28 cellular contexts compared by ENCODE assay signal in the genomic region with DNA sequence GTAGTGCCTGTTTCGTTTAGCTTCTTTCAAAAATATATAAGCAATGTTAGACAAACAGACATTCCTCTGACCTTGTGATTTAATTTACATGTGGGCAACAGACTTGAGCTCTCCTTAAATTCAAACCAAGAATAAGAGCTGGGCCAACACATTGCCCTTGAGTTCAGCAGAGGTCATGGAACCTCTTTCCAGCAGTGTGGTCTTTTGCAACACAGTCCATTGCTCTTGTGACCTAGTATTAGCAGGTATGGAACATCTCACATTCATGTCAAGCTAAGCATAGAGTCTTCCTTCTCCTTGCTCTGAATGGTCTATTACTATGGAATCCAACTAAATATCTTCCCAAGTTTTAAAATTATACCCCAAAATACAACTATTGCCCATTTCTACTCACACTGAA. TPM values are rescaled to one million over a fixed set of nuclear protein-coding genes. Genes with fewer than 3 reads are reported as not detected.
"Had no signal": no experiment of that assay in that cellular context is flagged by ENCODE, and none has a peak within 500 bp of the region (broad histone marks: within the 10 kb centered on the region; RNA-seq: fewer than 3 reads in every experiment).

No MANE protein-coding gene starts in this region.

- H3K27ac Mint-ChIP-seq: activated CD4-positive, alpha-beta memory T cell treated with anti-CD3 and anti-CD28 coated beads, Interleukin-2, amount 10 ng/mL, durations not matched to agents 7 days and 5 days; activated CD4-positive, alpha-beta T cell treated with anti-CD3 and anti-CD28 coated beads, Interleukin-2, amount 10 ng/mL, durations not matched to agents 7 days and 5 days; activated naive CD4-positive, alpha-beta T cell treated with anti-CD3 and anti-CD28 coated beads, Interleukin-2, amount 10 ng/mL, durations not matched to agents 7 days and 5 days; activated naive CD4-positive, alpha-beta T cell treated with anti-CD3 and anti-CD28 coated beads, Interleukin-2, amount 50 U/mL, for 72 hours; activated naive CD8-positive, alpha-beta T cell treated with anti-CD3 and anti-CD28 coated beads, Interleukin-2, amount 10 ng/mL, durations not matched to agents 7 days and 5 days; activated T-cell treated with anti-CD3 and anti-CD28 coated beads, Interleukin-2, amount 50 U/mL, for 24 hours; activated T-cell treated with anti-CD3 and anti-CD28 coated beads, Interleukin-2, amount 50 U/mL, for 72 hours; dendritic cell treated with granulocyte-macrophage colony-stimulating factor and Interleukin-4, amounts not matched to agents 40 ng/mL and 50 ng/mL, for 4 days; endodermal cell; T-helper 1 cell treated with Interleukin-12 subunit alpha and Interleukin-12 subunit beta and Interleukin-4 antibody, amounts not matched to agents 30 μg/mL and 1 μg/mL, for 36 hours had no signal

- H3K36me3 Mint-ChIP-seq: activated naive CD4-positive, alpha-beta T cell treated with anti-CD3 and anti-CD28 coated beads, Interleukin-2, amount 10 ng/mL, durations not matched to agents 7 days and 5 days; activated naive CD4-positive, alpha-beta T cell treated with anti-CD3 and anti-CD28 coated beads, Interleukin-2, amount 50 U/mL, for 72 hours; activated naive CD8-positive, alpha-beta T cell treated with anti-CD3 and anti-CD28 coated beads, Interleukin-2, amount 10 ng/mL, durations not matched to agents 7 days and 5 days had no signal

- H3K4me3 Mint-ChIP-seq: activated CD4-positive, alpha-beta memory T cell treated with anti-CD3 and anti-CD28 coated beads, Interleukin-2, amount 10 ng/mL, durations not matched to agents 7 days and 5 days; activated CD4-positive, alpha-beta T cell treated with anti-CD3 and anti-CD28 coated beads, Interleukin-2, amount 10 ng/mL, durations not matched to agents 7 days and 5 days; activated naive CD4-positive, alpha-beta T cell treated with anti-CD3 and anti-CD28 coated beads, Interleukin-2, amount 10 ng/mL, durations not matched to agents 7 days and 5 days; activated naive CD8-positive, alpha-beta T cell treated with anti-CD3 and anti-CD28 coated beads, Interleukin-2, amount 10 ng/mL, durations not matched to agents 7 days and 5 days; activated T-cell treated with anti-CD3 and anti-CD28 coated beads, Interleukin-2, amount 50 U/mL, for 24 hours; activated T-cell treated with anti-CD3 and anti-CD28 coated beads, Interleukin-2, amount 50 U/mL, for 72 hours; brain; central memory CD8-positive, alpha-beta T cell; dendritic cell treated with granulocyte-macrophage colony-stimulating factor and Interleukin-4, amounts not matched to agents 40 ng/mL and 50 ng/mL, for 4 days; endodermal cell; T-helper 1 cell treated with Interleukin-12 subunit alpha and Interleukin-12 subunit beta and Interleukin-4 antibody, amounts not matched to agents 30 μg/mL and 1 μg/mL, for 36 hours had no signal

- DNase-seq: activated CD4-positive, alpha-beta memory T cell treated with anti-CD3 and anti-CD28 coated beads, Interleukin-2, amount 10 ng/mL, durations not matched to agents 7 days and 5 days; activated CD4-positive, alpha-beta T cell treated with anti-CD3 and anti-CD28 coated beads for 1 hour; activated CD4-positive, alpha-beta T cell treated with anti-CD3 and anti-CD28 coated beads for 4 hours; activated CD4-positive, alpha-beta T cell treated with anti-CD3 and anti-CD28 coated beads, Interleukin-2, amount 10 ng/mL, durations not matched to agents 7 days and 5 days; activated CD4-positive, alpha-beta T cell treated with anti-CD3 and anti-CD28 coated beads, Interleukin-2, amount 50 U/mL, for 4 hours; activated CD8-positive, alpha-beta memory T cell treated with anti-CD3 and anti-CD28 coated beads, Interleukin-2, amount 50 U/mL, for 48 hours; activated gamma-delta T cell; activated naive CD4-positive, alpha-beta T cell; activated naive CD4-positive, alpha-beta T cell treated with anti-CD3 and anti-CD28 coated beads, Interleukin-2, amount 10 ng/mL, durations not matched to agents 7 days and 5 days; activated naive CD8-positive, alpha-beta T cell treated with anti-CD3 and anti-CD28 coated beads, Interleukin-2, amount 10 ng/mL, durations not matched to agents 7 days and 5 days; activated T-cell treated with anti-CD3 and anti-CD28 coated beads for 4 hours; activated T-cell treated with anti-CD3 and anti-CD28 coated beads, Interleukin-2, amount 50 U/mL, for 24 hours; activated T-cell treated with anti-CD3 and anti-CD28 coated beads, Interleukin-2, amount 50 U/mL, for 72 hours; dorsolateral prefrontal cortex; effector memory CD4-positive, alpha-beta T cell; endodermal cell; foreskin keratinocyte; gastrocnemius medialis; glutamatergic neuron; heart left ventricle had no signal

- H3K4me1 Mint-ChIP-seq: activated CD4-positive, alpha-beta memory T cell treated with anti-CD3 and anti-CD28 coated beads, Interleukin-2, amount 10 ng/mL, durations not matched to agents 7 days and 5 days; activated CD4-positive, alpha-beta T cell treated with anti-CD3 and anti-CD28 coated beads, Interleukin-2, amount 10 ng/mL, durations not matched to agents 7 days and 5 days; activated naive CD4-positive, alpha-beta T cell treated with anti-CD3 and anti-CD28 coated beads, Interleukin-2, amount 10 ng/mL, durations not matched to agents 7 days and 5 days; activated naive CD8-positive, alpha-beta T cell treated with anti-CD3 and anti-CD28 coated beads, Interleukin-2, amount 10 ng/mL, durations not matched to agents 7 days and 5 days; central memory CD8-positive, alpha-beta T cell; endodermal cell had no signal

- H3K9me3 ChIP-seq: ascending aorta, breast epithelium, gastrocnemius medialis, heart left ventricle had no signal

- H3K27me3 Mint-ChIP-seq: activated CD4-positive, alpha-beta memory T cell treated with anti-CD3 and anti-CD28 coated beads, Interleukin-2, amount 10 ng/mL, durations not matched to agents 7 days and 5 days; activated T-cell treated with anti-CD3 and anti-CD28 coated beads, Interleukin-2, amount 50 U/mL, for 24 hours; brain; dendritic cell treated with granulocyte-macrophage colony-stimulating factor and Interleukin-4, amounts not matched to agents 40 ng/mL and 50 ng/mL, for 4 days had no signal

- ATAC-seq: activated naive CD4-positive, alpha-beta T cell treated with anti-CD3 and anti-CD28 coated beads, Interleukin-2, amount 50 U/mL, for 72 hours; activated T-cell treated with anti-CD3 and anti-CD28 coated beads, Interleukin-2, amount 50 U/mL, for 72 hours; esophagus mucosa; foreskin keratinocyte; gastrocnemius medialis had no signal

- H3K9me3 Mint-ChIP-seq: activated CD4-positive, alpha-beta memory T cell treated with anti-CD3 and anti-CD28 coated beads, Interleukin-2, amount 10 ng/mL, durations not matched to agents 7 days and 5 days; activated CD4-positive, alpha-beta T cell treated with anti-CD3 and anti-CD28 coated beads, Interleukin-2, amount 10 ng/mL, durations not matched to agents 7 days and 5 days; activated naive CD4-positive, alpha-beta T cell treated with anti-CD3 and anti-CD28 coated beads, Interleukin-2, amount 10 ng/mL, durations not matched to agents 7 days and 5 days; activated naive CD4-positive, alpha-beta T cell treated with anti-CD3 and anti-CD28 coated beads, Interleukin-2, amount 50 U/mL, for 72 hours; activated T-cell treated with anti-CD3 and anti-CD28 coated beads, Interleukin-2, amount 50 U/mL, for 24 hours; activated T-cell treated with anti-CD3 and anti-CD28 coated beads, Interleukin-2, amount 50 U/mL, for 72 hours; central memory CD8-positive, alpha-beta T cell; dendritic cell treated with granulocyte-macrophage colony-stimulating factor and Interleukin-4, amounts not matched to agents 40 ng/mL and 50 ng/mL, for 4 days; endodermal cell; T-helper 1 cell treated with Interleukin-12 subunit alpha and Interleukin-12 subunit beta and Interleukin-4 antibody, amounts not matched to agents 30 μg/mL and 1 μg/mL, for 36 hours had no signal

RNA-seq across cellular contexts. Expression of gene MND1, which starts 33.7 kb away (rescaled TPM):
- total RNA-seq: ascending aorta had no signal
